1 cellular context compared by ENCODE assay signal in the genomic region with DNA sequence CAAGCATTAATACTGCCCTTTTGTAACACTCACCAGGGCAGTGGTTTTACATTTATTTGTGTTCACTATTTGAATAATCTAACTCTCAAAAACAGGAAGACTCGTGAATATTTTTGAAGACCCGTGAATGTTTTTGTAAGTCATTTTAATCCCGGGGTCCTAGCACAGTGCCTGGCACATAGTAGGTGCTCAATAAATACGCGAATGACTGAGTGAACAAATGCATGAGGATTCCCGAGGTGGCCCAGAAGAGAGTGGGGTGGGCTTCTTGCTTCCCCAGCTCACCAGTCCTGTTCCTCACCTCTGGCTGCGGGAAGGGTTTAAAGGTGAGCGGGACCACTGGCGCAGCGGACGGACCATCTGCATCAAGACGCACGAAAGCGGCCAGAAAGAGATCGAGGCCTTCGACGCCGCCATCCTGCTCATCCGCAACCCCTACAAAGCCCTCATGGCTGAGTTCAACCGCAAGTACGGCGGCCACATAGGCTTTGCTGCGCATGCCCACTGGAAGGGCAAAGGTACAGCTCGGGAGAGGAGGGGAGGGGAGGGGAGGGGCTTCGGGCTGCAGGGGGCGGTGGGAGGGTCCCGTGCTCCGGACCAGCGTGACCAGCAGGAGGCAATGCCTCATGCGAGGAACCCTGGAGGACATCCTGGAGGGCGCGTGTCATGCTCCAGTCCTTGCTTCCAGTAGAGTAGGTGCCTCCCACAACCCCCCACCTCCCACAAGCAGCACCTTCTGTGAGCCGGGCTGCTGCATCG.
TF ChIP-seq lines count a peak whose summit lies in the region.

No MANE protein-coding gene starts in this region.

TF ChIP-seq in HepG2, 621 proteins besides CTCF, POLR2A, EP300 and RAD21 (continued from another document):
- TF ChIP-seq, protein P1, sequence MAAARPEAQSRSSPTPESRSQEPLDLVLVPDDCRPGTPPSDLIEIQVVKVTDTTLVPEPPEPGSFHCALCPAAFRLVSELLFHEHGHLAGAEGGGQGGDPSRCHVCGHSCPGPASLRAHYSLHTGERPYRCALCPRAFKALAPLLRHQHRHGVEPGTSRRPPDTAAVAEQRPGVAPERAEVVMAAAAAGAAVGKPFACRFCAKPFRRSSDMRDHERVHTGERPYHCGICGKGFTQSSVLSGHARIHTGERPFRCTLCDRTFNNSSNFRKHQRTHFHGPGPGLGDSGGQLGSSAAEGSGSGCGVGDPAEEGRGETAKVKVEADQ (CRISPR knock-in tag; IDR thresholded peaks at IDR 0.05; ENCODE audit: borderline replicate concordance): no peak
- no peak for TF ChIP-seq TRIM24 (CRISPR knock-in tag; IDR thresholded peaks at IDR 0.05)
- TF ChIP-seq TOE1 (CRISPR knock-in tag; IDR thresholded peaks at IDR 0.05): no peak
- no peak for TF ChIP-seq ZNF44 (CRISPR knock-in tag; IDR thresholded peaks at IDR 0.05)
- TF ChIP-seq KDM5A (IDR thresholded peaks at IDR 0.05; ENCODE audit: borderline replicate concordance, low read length): no peak
- TF ChIP-seq ZNF781 (CRISPR knock-in tag; IDR thresholded peaks at IDR 0.05; ENCODE audit: borderline replicate concordance, not compliant biosample characterization): no peak
- no peak for TF ChIP-seq ZNF589 (CRISPR knock-in tag; conservative IDR thresholded peaks at IDR 0.05)
- TF ChIP-seq NFYC (CRISPR knock-in tag; IDR thresholded peaks at IDR 0.05): no peak
- no peak for TF ChIP-seq PHF5A (CRISPR knock-in tag; IDR thresholded peaks at IDR 0.05; ENCODE audit: low read depth, unreplicated experiment)
- no peak for TF ChIP-seq ZFP82 (CRISPR knock-in tag; IDR thresholded peaks at IDR 0.05; ENCODE audit: borderline replicate concordance)
- TF ChIP-seq ZBTB38 (CRISPR knock-in tag; IDR thresholded peaks at IDR 0.05): no peak
- TF ChIP-seq, protein P2, sequence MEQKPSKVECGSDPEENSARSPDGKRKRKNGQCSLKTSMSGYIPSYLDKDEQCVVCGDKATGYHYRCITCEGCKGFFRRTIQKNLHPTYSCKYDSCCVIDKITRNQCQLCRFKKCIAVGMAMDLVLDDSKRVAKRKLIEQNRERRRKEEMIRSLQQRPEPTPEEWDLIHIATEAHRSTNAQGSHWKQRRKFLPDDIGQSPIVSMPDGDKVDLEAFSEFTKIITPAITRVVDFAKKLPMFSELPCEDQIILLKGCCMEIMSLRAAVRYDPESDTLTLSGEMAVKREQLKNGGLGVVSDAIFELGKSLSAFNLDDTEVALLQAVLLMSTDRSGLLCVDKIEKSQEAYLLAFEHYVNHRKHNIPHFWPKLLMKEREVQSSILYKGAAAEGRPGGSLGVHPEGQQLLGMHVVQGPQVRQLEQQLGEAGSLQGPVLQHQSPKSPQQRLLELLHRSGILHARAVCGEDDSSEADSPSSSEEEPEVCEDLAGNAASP (CRISPR knock-in tag; IDR thresholded peaks at IDR 0.05; ENCODE audit: borderline replicate concordance): no peak
- no peak for TF ChIP-seq CBFB (CRISPR knock-in tag; IDR thresholded peaks at IDR 0.05)
- no peak for TF ChIP-seq ZNF33B (CRISPR knock-in tag; IDR thresholded peaks at IDR 0.05)
- no peak for TF ChIP-seq PPARG (CRISPR knock-in tag; conservative IDR thresholded peaks at IDR 0.05)
